Comparison of ENCODE assay signal across 16 cellular contexts in the genomic region with DNA sequence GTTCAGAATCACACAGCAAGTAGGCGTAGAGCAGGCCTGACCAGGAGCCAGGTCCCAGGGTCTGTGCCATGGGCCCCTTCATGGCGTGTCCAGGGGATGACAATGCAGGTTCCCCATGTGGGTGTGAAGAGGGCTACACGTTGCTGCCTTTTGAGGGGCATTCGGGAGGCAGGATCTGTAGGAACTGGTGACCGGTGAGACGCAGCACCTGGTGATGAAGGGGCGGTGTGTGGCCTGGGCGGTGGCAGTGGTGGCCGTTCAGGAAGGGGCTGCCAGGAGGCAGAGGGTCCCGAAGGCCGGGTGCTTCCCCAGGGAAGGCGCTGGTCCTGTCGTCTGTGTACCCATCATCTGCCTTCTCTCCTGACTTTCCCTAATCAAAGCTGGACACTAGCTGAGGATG. TPM values are rescaled to one million over a fixed set of nuclear protein-coding genes. Genes with fewer than 3 reads are reported as not detected.
"Had no signal": no experiment of that assay in that cellular context is flagged by ENCODE, and none has a peak within 500 bp of the region (broad histone marks: within the 10 kb centered on the region; RNA-seq: fewer than 3 reads in every experiment).

No MANE protein-coding gene starts in this region.

- ATAC-seq: activated CD4-positive, alpha-beta T cell treated with anti-CD3 and anti-CD28 coated beads for 36 hours; activated CD8-positive, alpha-beta T cell treated with anti-CD3 and anti-CD28 coated beads for 36 hours had no signal

- H3K27me3 ChIP-seq: ovary, spleen, suprapubic skin, upper lobe of right lung had no signal

- H3K9me3 ChIP-seq: ovary, spleen, suprapubic skin, upper lobe of right lung had no signal

- H3K27ac ChIP-seq: spleen, suprapubic skin, upper lobe of right lung had no signal

- DNase-seq: activated CD4-positive, alpha-beta T cell treated with anti-CD3 and anti-CD28 coated beads for 36 hours; activated CD8-positive, alpha-beta memory T cell treated with anti-CD3 and anti-CD28 coated beads, Interleukin-2, amount 50 U/mL, for 4 hours; activated CD8-positive, alpha-beta T cell treated with anti-CD3 and anti-CD28 coated beads for 36 hours; effector CD4-positive, alpha-beta T cell; nephron progenitor cell; retina; spleen; stimulated activated CD4-positive, alpha-beta T cell treated with anti-CD3 and anti-CD28 coated beads, Interleukin-1b, Interleukin-23, amount 100 ng/mL, for 48 hours; stimulated activated naive CD4-positive, alpha-beta T cell; T1000; upper lobe of right lung had no signal

- H3K4me3 ChIP-seq: coronary artery, ovary, spleen, suprapubic skin, upper lobe of right lung had no signal

- H3K36me3 ChIP-seq: ovary had no signal

- H3K27me3 Mint-ChIP-seq: activated CD4-positive, alpha-beta T cell treated with anti-CD3 and anti-CD28 coated beads for 36 hours; activated CD8-positive, alpha-beta T cell treated with anti-CD3 and anti-CD28 coated beads for 36 hours had no signal

- FAIRE-seq: astrocyte had no signal

- H3K4me3 Mint-ChIP-seq: activated CD4-positive, alpha-beta T cell treated with anti-CD3 and anti-CD28 coated beads for 36 hours; activated CD8-positive, alpha-beta T cell treated with anti-CD3 and anti-CD28 coated beads for 36 hours; nephron progenitor cell had no signal

- H3K4me1 Mint-ChIP-seq: activated CD4-positive, alpha-beta T cell treated with anti-CD3 and anti-CD28 coated beads for 36 hours; nephron progenitor cell had no signal

- H3K27ac Mint-ChIP-seq: activated CD4-positive, alpha-beta T cell treated with anti-CD3 and anti-CD28 coated beads for 36 hours; activated CD8-positive, alpha-beta T cell treated with anti-CD3 and anti-CD28 coated beads for 36 hours had no signal

RNA-seq across cellular contexts. Expression of a gene that starts 34.6 kb away (rescaled TPM):
- total RNA-seq: activated CD4-positive, alpha-beta T cell treated with anti-CD3 and anti-CD28 coated beads for 36 hours; activated CD8-positive, alpha-beta T cell treated with anti-CD3 and anti-CD28 coated beads for 36 hours; ovary; SK-MEL-5 had no signal
